8 cellular contexts compared by ENCODE assay signal in the genomic region with DNA sequence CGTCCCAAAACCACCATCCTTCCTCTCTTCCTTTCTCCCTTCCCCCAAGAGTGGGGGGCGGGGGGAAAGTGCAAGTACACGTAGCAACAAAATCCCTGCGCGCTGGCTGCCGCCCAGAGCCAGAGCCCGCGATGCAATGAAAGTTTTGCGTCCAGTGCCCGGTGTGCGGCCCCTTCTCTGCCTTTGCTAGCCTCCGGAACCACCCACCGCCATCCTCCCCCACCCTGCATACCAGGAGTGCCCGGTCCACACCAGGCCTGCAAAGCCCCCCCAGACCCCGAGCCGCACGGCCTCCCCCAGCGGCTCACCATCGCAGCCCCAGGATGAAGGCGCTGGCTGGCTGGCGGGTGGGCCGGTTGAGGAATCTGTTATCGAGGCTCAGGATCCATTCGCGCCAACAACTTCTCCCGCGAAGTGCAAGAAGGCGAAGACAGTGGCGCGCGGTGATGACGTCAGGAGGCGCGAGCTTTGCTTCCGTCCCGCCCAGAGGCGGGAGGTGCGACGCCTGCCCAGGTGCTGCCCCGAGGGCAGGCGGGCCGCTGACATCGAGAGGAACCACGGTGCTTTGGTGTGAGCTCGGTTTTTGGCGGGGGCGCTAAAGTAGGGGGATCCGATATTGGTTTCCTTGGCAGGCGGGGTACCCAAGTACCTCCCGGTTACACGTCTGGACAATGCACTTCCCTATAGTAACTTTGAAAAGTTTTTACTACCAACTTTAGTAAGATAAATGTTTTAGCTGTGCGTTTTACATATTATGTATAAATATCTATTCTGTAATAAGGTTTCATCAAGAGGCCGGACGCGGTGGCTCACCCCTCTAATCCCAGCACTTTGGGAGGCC. TPM values are rescaled to one million over a fixed set of nuclear protein-coding genes. Genes with fewer than 3 reads are reported as not detected.
A peak's percentile ranks its signal among the peaks of the same experiment; 100 is the strongest.
DNase-seq lines count a peak whose midpoint lies in the region; ATAC-seq and TF ChIP-seq lines count a peak whose summit lies in the region.

Gene RFC1 (minus strand): TSS at position 432 of the 841 bp plus-strand sequence. CDS start 121 bp downstream, at position 311.

- H3K9me3 Mint-ChIP-seq in activated CD4-positive, alpha-beta T cell treated with anti-CD3 and anti-CD28 coated beads for 36 hours (ENCODE audit: low read depth), result peaks cover 2% of the 10 kb centered on the region

- CTCF ChIA-PET in activated CD4-positive, alpha-beta T cell treated with anti-CD3 and anti-CD28 coated beads for 36 hours (lab: Charles Lee), result interaction anchor here (0.6 to 4.3 kb wide), 6 partner anchors 9 to 103 kb away, joined by 3 to 30 read pairs (median 3); no protein-coding TSS in a partner anchor

- peak within 1 kb of the TSS; percentile 97 for H3K4me3 ChIP-seq in choroid plexus epithelial cell (ENCODE audit: low read depth, low read length)

- intact Hi-C loops in activated CD4-positive, alpha-beta T cell treated with anti-CD3 and anti-CD28 coated beads for 36 hours (cut with DNase I, micrococcal nuclease), result loop anchor here (1.0 to 5.0 kb wide), 8 partner anchors 13 to 611 kb away; partner anchors contain the start of genes PDS5A (in 1 of the 2), RPL9 (in 1 of the 2), UBE2K (in 1 of the 2) and UGDH (in 1 of the 2)

- no peaks in the 10 kb centered on the region for H3K27me3 Mint-ChIP-seq in activated CD4-positive, alpha-beta T cell treated with anti-CD3 and anti-CD28 coated beads for 36 hours

- peak; percentile 88 for DNase-seq in ACHN
- DNase-seq in NCI-H524 (lab: John Stamatoyannopoulos, UW), result peak; percentile 72 to 88
- peak; percentile 97 for DNase-seq in activated CD4-positive, alpha-beta T cell treated with anti-CD3 and anti-CD28 coated beads for 36 hours
- DNase-seq in choroid plexus epithelial cell (ENCODE audit: low read depth), result peak; percentile 92
- peak; percentile 92 for DNase-seq in kidney tubule cell (ENCODE audit: low spot score)
- peak; percentile 79 to 86 for DNase-seq in stimulated activated CD4-positive, alpha-beta T cell treated with anti-CD3 and anti-CD28 coated beads, Interleukin-1b, Interleukin-23, amount 100 ng/mL, for 1 hour (ENCODE audit: low read depth in 2 of 2)

- peaks cover 29% of the 10 kb centered on the region for H3K36me3 Mint-ChIP-seq in activated CD4-positive, alpha-beta T cell treated with anti-CD3 and anti-CD28 coated beads for 36 hours (ENCODE audit: low read depth)

- no peak for TF ChIP-seq CTCF in choroid plexus epithelial cell (conservative IDR thresholded peaks at IDR 0.05; ENCODE audit: low read depth, low read length)

- POLR2A ChIA-PET in activated CD4-positive, alpha-beta T cell treated with anti-CD3 and anti-CD28 coated beads for 36 hours (lab: Charles Lee), result interaction anchor here (1.0 to 2.9 kb wide), 6 partner anchors 9 to 161 kb away, joined by 4 to 23 read pairs (median 8); partner anchors contain the start of genes LIAS, RPL9 and UGDH

- peak within 1 kb of the TSS; percentile 97 for H3K27ac Mint-ChIP-seq in activated CD4-positive, alpha-beta T cell treated with anti-CD3 and anti-CD28 coated beads for 36 hours

- H3K4me1 Mint-ChIP-seq in activated CD4-positive, alpha-beta T cell treated with anti-CD3 and anti-CD28 coated beads for 36 hours, result peaks cover 32% of the 10 kb centered on the region

- ATAC-seq in GM18907 (IDR thresholded peaks at IDR 0.05; ENCODE audit: unreplicated experiment) (peak; percentile 79), HG03280 (IDR thresholded peaks at IDR 0.05; ENCODE audit: unreplicated experiment) (peak; percentile 79)
- peak; percentile 90 for ATAC-seq in activated CD4-positive, alpha-beta T cell treated with anti-CD3 and anti-CD28 coated beads for 36 hours

- in situ Hi-C loops in ACHN (cut with HindIII; ENCODE audit: low pct_ligation_motif_present, low pct_unique_long_range_greater_than_20kb, low sequenced_read_pairs), result no loop called here

- peak within 1 kb of the TSS; percentile 98 for H3K4me3 Mint-ChIP-seq in activated CD4-positive, alpha-beta T cell treated with anti-CD3 and anti-CD28 coated beads for 36 hours

RNA-seq across cellular contexts. Expression of gene RFC1, which starts in this region (rescaled TPM):
- 100 to 1,000 TPM; 112 to 216 TPM for total RNA-seq in activated CD4-positive, alpha-beta T cell treated with anti-CD3 and anti-CD28 coated beads for 36 hours

Comparison
In these comparisons a context has a peak if more than half of its experiments do, and no peak if none do; other contexts are left out.
1. Peak in every context shown above with its lines: DNase-seq, ATAC-seq and H3K4me3 ChIP-seq.